ENCODE assay signal across 16 cellular contexts in the genomic region with DNA sequence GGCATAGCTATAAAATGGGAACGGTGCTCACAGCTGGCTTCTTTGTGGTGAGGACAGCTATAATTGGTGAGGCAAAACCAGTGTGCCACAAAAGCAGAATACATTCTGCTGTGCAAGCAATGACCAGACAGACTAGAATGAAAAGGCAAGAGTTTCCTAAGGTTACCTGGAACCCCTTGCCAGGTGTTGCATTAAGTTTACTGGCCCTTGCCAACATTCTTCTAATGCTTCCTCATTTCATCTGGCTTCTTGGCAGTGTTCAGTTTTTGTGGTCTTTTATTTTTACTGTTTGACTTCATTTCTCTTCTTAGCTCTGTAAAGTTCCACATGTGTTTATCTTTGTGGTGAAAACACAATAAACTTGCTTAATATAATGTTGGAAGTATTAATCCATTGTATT.
DNase-seq lines count a peak whose midpoint lies in the region; ATAC-seq, FAIRE-seq and TF ChIP-seq lines count a peak whose summit lies in the region.
"Had no signal": no experiment of that assay in that cellular context is flagged by ENCODE, and none has a peak within 500 bp of the region (broad histone marks: within the 10 kb centered on the region; RNA-seq: fewer than 3 reads in every experiment).

No MANE protein-coding gene starts in this region.

- 96 to 100% methylated on average over 1 of the region's 1 CpG for WGBS in GM23248 (ENCODE audit: low coverage in 1 of 2, low lambda C conversion rate in 2 of 2, missing lambda C conversion rate in 2 of 2), 2 experiments
- WGBS in pancreas, 2 donors: 71 to 82% methylated on average over 1 of the region's 1 CpG

- POLR2A ChIA-PET in PC-9 (lab: Charles Lee; ENCODE audit: unreplicated experiment): interaction anchor here (0.6 to 0.9 kb wide), 2 partner anchors 13 to 227 kb away, joined by 3 read pairs; no protein-coding TSS in a partner anchor

- H4K20me1 ChIP-seq in GM23248 (ENCODE audit: insufficient read depth): no peaks in the 10 kb centered on the region
- no peaks in the 10 kb centered on the region for H4K20me1 ChIP-seq in PC-9 (ENCODE audit: insufficient read depth)

- H3K27me3 ChIP-seq in GM23248 (replicated peaks; ENCODE audit: insufficient read depth) (no peaks in the 10 kb centered on the region), PC-9 (ENCODE audit: insufficient read depth, low read depth) (no peaks in the 10 kb centered on the region), pancreas (no peaks in the 10 kb centered on the region)
- H3K27me3 ChIP-seq: right lobe of liver, testis had no signal

- no peak for TF ChIP-seq CTCF in PC-9 (conservative IDR thresholded peaks at IDR 0.05)
- TF ChIP-seq CTCF in pancreas (IDR thresholded peaks at IDR 0.05): no peak

- CTCF ChIA-PET in PC-9 (lab: Charles Lee): no interaction called here

- H3F3A ChIP-seq in GM23248 (ENCODE audit: insufficient read depth) (no peaks in the 10 kb centered on the region), PC-9 (ENCODE audit: insufficient read depth, low read depth) (peaks cover 6% of the 10 kb centered on the region; the same call in 1 of the 2 replicates)

- no peaks in the 10 kb centered on the region for H3K9me3 ChIP-seq in GM23248 (ENCODE audit: low read depth)
- H3K9me3 ChIP-seq in PC-9 (ENCODE audit: insufficient read depth, low read depth): no peaks in the 10 kb centered on the region
- no peaks in the 10 kb centered on the region for H3K9me3 ChIP-seq in pancreas
- H3K9me3 ChIP-seq: right lobe of liver, testis had no signal

- peaks cover 11% of the 10 kb centered on the region for H3K4me1 ChIP-seq in GM23248 (ENCODE audit: insufficient read depth)
- peaks cover 13% of the 10 kb centered on the region; the same call in 1 of the 2 replicates for H3K4me1 ChIP-seq in PC-9 (replicated peaks; ENCODE audit: insufficient read depth)
- H3K4me1 ChIP-seq in pancreas: peaks cover 24 to 41% (median 35%) of the 10 kb centered on the region in 3 donors
- H3K4me1 ChIP-seq: testis had no signal

- H3K4me3 ChIP-seq in GM23248 (no peak overlapping the region), PC-9 (no peak overlapping the region), pancreas (no peak overlapping the region)
- H3K4me3 ChIP-seq: GM23338, right lobe of liver, SK-N-MC, testis had no signal

- FAIRE-seq in pancreas (lab: Jason Lieb, UNC): no peak

- DNase-seq in GM23248: peak; percentile 35
- DNase-seq in PC-9: peak in 1 of 2 experiments; percentile 72
- no peak for DNase-seq in epithelial cell of prostate (ENCODE audit: low read depth, low spot score)
- DNase-seq in pancreas: no peak
- no peak for DNase-seq in EL
- DNase-seq in stimulated activated CD8-positive, alpha-beta memory T cell treated with anti-CD3 and anti-CD28 coated beads, Interleukin-4, amount 100 ng/mL, for 48 hours: no peak
- DNase-seq: activated gamma-delta T cell treated with Interleukin-2 at 50 U/mL for 16 hours; foreskin fibroblast; Karpas-422; NCI-H1694; right lobe of liver; stimulated activated CD4-positive, alpha-beta T cell treated with anti-CD3 and anti-CD28 coated beads, Interleukin-2, amount 100 ng/mL, for 48 hours; testis had no signal

- peak in 3 of 4 donors; percentile 9 to 48 (median 31) for ATAC-seq in pancreas
- no peak for ATAC-seq in GM18498 (IDR thresholded peaks at IDR 0.05; ENCODE audit: unreplicated experiment)
- ATAC-seq: GM23338, right lobe of liver had no signal

- intact Hi-C loops in PC-9 (cut with micrococcal nuclease; ENCODE audit: unreplicated experiment): no loop called here
- intact Hi-C loops in pancreas (cut with DNase I): no loop called here

- H3K9me2 ChIP-seq in GM23248 (ENCODE audit: insufficient read depth) (no peaks in the 10 kb centered on the region), PC-9 (ENCODE audit: insufficient read depth) (no peaks in the 10 kb centered on the region; the same call in 1 of the 2 replicates)

- no TSS peak for BruUV-seq in PC-9 (replicated peaks; lab: Mats Ljungman, UMichigan)

- H2AFZ ChIP-seq in GM23248 (no peak overlapping the region), PC-9 (no peak overlapping the region)
- H2AFZ ChIP-seq: GM23338 had no signal

- in situ Hi-C loops in GM23248 (cut with MboI): no loop called here

- H3K79me2 ChIP-seq in GM23248 (ENCODE audit: insufficient read depth) (no peaks in the 10 kb centered on the region), PC-9 (ENCODE audit: low read depth) (no peaks in the 10 kb centered on the region)

- H3K4me2 ChIP-seq in GM23248 (ENCODE audit: unreplicated experiment) (no peak overlapping the region), PC-9 (no peak overlapping the region)
- H3K4me2 ChIP-seq: GM23338 had no signal

- no peak overlapping the region for H3K9ac ChIP-seq in GM23248

- no peaks in the 10 kb centered on the region for H3K36me3 ChIP-seq in GM23248 (ENCODE audit: low read depth)
- 0 out of 2 replicates have a peak, but pooled peaks cover 6% of the 10 kb centered on the region for H3K36me3 ChIP-seq in PC-9 (ENCODE audit: low read depth)
- H3K36me3 ChIP-seq in pancreas: no peaks in the 10 kb centered on the region

- H3K27ac ChIP-seq in GM23248 (peak overlapping the region; percentile 4; the same call in 1 of the 2 replicates), PC-9 (peak overlapping the region; percentile 14; the same call in 1 of the 2 replicates), epithelial cell of prostate (peak overlapping the region; percentile 50), pancreas (no peak overlapping the region)
- H3K27ac ChIP-seq: right lobe of liver, SK-N-MC, testis had no signal

Comparison
In these comparisons a context has a peak if more than half of its experiments do, and no peak if none do; other contexts are left out.
1. H3K27ac ChIP-seq: peak in GM23248 (single experiment), PC-9 (single experiment) and epithelial cell of prostate (single experiment); none in pancreas (0 of 4).